17 cellular contexts compared by ENCODE assay signal in the genomic region with DNA sequence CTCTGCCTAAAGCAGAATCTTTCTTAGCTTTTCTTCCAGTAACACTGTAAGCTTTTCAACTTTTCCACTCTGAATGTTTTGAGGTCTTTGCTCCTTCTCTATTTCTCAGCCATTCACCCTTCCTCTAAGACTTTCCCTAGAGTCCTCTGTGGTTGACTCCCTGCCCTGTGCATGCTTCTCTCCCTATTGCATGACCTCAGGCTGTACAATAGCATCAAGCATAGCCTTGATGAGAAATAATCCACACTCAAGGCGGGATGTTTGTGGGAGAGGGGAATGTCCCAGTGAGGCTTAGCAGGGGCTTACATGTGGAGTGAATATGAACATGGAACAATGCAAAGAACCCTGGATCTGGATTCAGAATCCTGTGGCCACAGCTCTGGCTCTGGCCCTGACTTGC. TPM values are rescaled to one million over a fixed set of nuclear protein-coding genes. Genes with fewer than 3 reads are reported as not detected.
A peak's percentile ranks its signal among the peaks of the same experiment; 100 is the strongest.
DNase-seq lines count a peak whose midpoint lies in the region; FAIRE-seq and TF ChIP-seq lines count a peak whose summit lies in the region.
"Had no signal": no experiment of that assay in that cellular context is flagged by ENCODE, and none has a peak within 500 bp of the region (broad histone marks: within the 10 kb centered on the region; RNA-seq: fewer than 3 reads in every experiment).

No MANE protein-coding gene starts in this region.

- no peaks in the 10 kb centered on the region for H4K20me1 ChIP-seq in astrocyte (ENCODE audit: insufficient read depth, low read length)

- no peak overlapping the region for H3K4me3 ChIP-seq in astrocyte (ENCODE audit: insufficient read depth, low read depth, low read length)
- H3K4me3 ChIP-seq: K562 had no signal

- no peak overlapping the region for H3K9ac ChIP-seq in astrocyte (ENCODE audit: low read length)

- H3K9me3 Mint-ChIP-seq in astrocyte (ENCODE audit: unreplicated experiment) (peaks cover 23% of the 10 kb centered on the region), osteocyte (ENCODE audit: unreplicated experiment) (peaks cover 12% of the 10 kb centered on the region), mesothelial cell of epicardium (peaks cover 22% of the 10 kb centered on the region)

- H3K9me3 ChIP-seq in astrocyte (ENCODE audit: insufficient read depth, low read depth, low read length) = no peaks in the 10 kb centered on the region

- H3K36me3 Mint-ChIP-seq in astrocyte (ENCODE audit: low read depth, unreplicated experiment) (peaks cover 2% of the 10 kb centered on the region), osteocyte (ENCODE audit: unreplicated experiment) (peaks cover 10% of the 10 kb centered on the region), mesothelial cell of epicardium (peaks cover 2% of the 10 kb centered on the region)
- H3K36me3 Mint-ChIP-seq: CD4-positive, CD25-positive, alpha-beta regulatory T cell had no signal

- H3K4me3 Mint-ChIP-seq in astrocyte (ENCODE audit: unreplicated experiment) (no peak overlapping the region), osteocyte (ENCODE audit: unreplicated experiment) (no peak overlapping the region), mesothelial cell of epicardium (no peak overlapping the region)
- H3K4me3 Mint-ChIP-seq: B cell; CD4-positive, CD25-positive, alpha-beta regulatory T cell had no signal

- H3K4me1 Mint-ChIP-seq in astrocyte (ENCODE audit: low read depth, unreplicated experiment) (peaks cover 8% of the 10 kb centered on the region), osteocyte (ENCODE audit: unreplicated experiment) (peaks cover 34% of the 10 kb centered on the region), mesothelial cell of epicardium (peaks cover 8% of the 10 kb centered on the region)
- H3K4me1 Mint-ChIP-seq: B cell; CD4-positive, CD25-positive, alpha-beta regulatory T cell had no signal

- no peak overlapping the region for H3K4me2 ChIP-seq in astrocyte (ENCODE audit: low read length)

- H3K27ac Mint-ChIP-seq in astrocyte (ENCODE audit: unreplicated experiment) = no peak overlapping the region
- peak overlapping the region; percentile 31 for H3K27ac Mint-ChIP-seq in osteocyte (ENCODE audit: unreplicated experiment)
- no peak overlapping the region for H3K27ac Mint-ChIP-seq in mesothelial cell of epicardium
- H3K27ac Mint-ChIP-seq: B cell; CD4-positive, CD25-positive, alpha-beta regulatory T cell had no signal

- peaks cover 29% of the 10 kb centered on the region for H3K27me3 Mint-ChIP-seq in astrocyte (ENCODE audit: low read depth, unreplicated experiment)
- H3K27me3 Mint-ChIP-seq in osteocyte (ENCODE audit: unreplicated experiment) = peaks cover 54% of the 10 kb centered on the region
- H3K27me3 Mint-ChIP-seq in mesothelial cell of epicardium (ENCODE audit: low read depth) = peaks cover 1% of the 10 kb centered on the region

- no peak for TF ChIP-seq CTCF in astrocyte (IDR thresholded peaks at IDR 0.05; ENCODE audit: insufficient read depth, low read depth, low read length)
- no peak for TF ChIP-seq CTCF in osteocyte (IDR thresholded peaks at IDR 0.05)
- TF ChIP-seq CTCF in mesothelial cell of epicardium (IDR thresholded peaks at IDR 0.05; ENCODE audit: unreplicated experiment) = no peak

- H3K4me1 ChIP-seq in astrocyte (ENCODE audit: insufficient read depth, low read length) = no peaks in the 10 kb centered on the region
- H3K4me1 ChIP-seq: Caco-2 had no signal

- H2AFZ ChIP-seq in astrocyte (ENCODE audit: low read depth, low read length) = no peak overlapping the region

- no peaks in the 10 kb centered on the region for H3K36me3 ChIP-seq in astrocyte (ENCODE audit: insufficient read depth, low read length)

- DNase-seq in astrocyte (ENCODE audit: low read depth) (peak; percentile 1), fibroblast of the conjunctiva (ENCODE audit: low read depth) (peak; percentile 28), osteocyte (ENCODE audit: extremely low spot score, unreplicated experiment) (no peak), frontal cortex (ENCODE audit: low spot score in 2 of 2) (no peak), mesothelial cell of epicardium (ENCODE audit: low spot score in 2 of 2, unreplicated experiment in 2 of 2) (no peak)
- no peak for DNase-seq in activated CD4-positive, alpha-beta T cell treated with anti-CD3 and anti-CD28 coated beads, Interleukin-2, amount 50 U/mL, for 4 hours
- DNase-seq in stimulated activated CD4-positive, alpha-beta T cell treated with anti-CD3 and anti-CD28 coated beads, Interleukin-12 subunit alpha, Interleukin-12 subunit beta, amount 100 ng/mL, for 4 hours = no peak
- DNase-seq: Caco-2; CD4-positive, CD25-positive, alpha-beta regulatory T cell; DMS153; EL; NCI-H146; NCI-H2081; NCI-H524 had no signal

- no peaks in the 10 kb centered on the region for H3K79me2 ChIP-seq in astrocyte (ENCODE audit: insufficient read depth, low read length)

- FAIRE-seq in astrocyte (lab: Jason Lieb, UNC) (no peak), frontal cortex (lab: Jason Lieb, UNC) (no peak)
- FAIRE-seq: H1, K562 had no signal

- peaks cover 3% of the 10 kb centered on the region for H3K27me3 ChIP-seq in astrocyte (ENCODE audit: insufficient read depth, low read length)

- no peak overlapping the region for H3K27ac ChIP-seq in astrocyte (ENCODE audit: low read depth, low read length)

RNA-seq across cellular contexts. Expression of a gene that starts 48.4 kb away (rescaled TPM):
- 422 and 452 TPM in 2 replicates for total RNA-seq in astrocyte
- 1,145 and 1,383 TPM in 2 replicates for total RNA-seq in osteocyte
- total RNA-seq in frontal cortex = 26.1 TPM
- 415 to 456 TPM (median 447 TPM) in 3 replicates for total RNA-seq in mesothelial cell of epicardium
- total RNA-seq: B cell had no signal

Comparison
In these comparisons a context has a peak if more than half of its experiments do, and no peak if none do; other contexts are left out.
1. DNase-seq: peak in astrocyte (single experiment) and fibroblast of the conjunctiva (single experiment); none in osteocyte (single experiment), activated CD4-positive, alpha-beta T cell treated with anti-CD3 and anti-CD28 coated beads, Interleukin-2, amount 50 U/mL, for 4 hours (0 of 2), frontal cortex (0 of 2), stimulated activated CD4-positive, alpha-beta T cell treated with anti-CD3 and anti-CD28 coated beads, Interleukin-12 subunit alpha, Interleukin-12 subunit beta, amount 100 ng/mL, for 4 hours (single experiment) and mesothelial cell of epicardium (0 of 2).
2. RNA of a gene that starts 48.4 kb away (total RNA-seq): 1,145 to 1,383 TPM in osteocyte, 422 to 452 TPM in astrocyte and 415 to 456 TPM in mesothelial cell of epicardium; 26.1 TPM in frontal cortex (single experiment); every median in the first group is over 10 times any median in the second.